ENCODE assay signal across 8 cellular contexts in genomic region chr12:41277019-41277770, GRCh38.
DNase-seq lines count a peak whose midpoint lies in the region; ATAC-seq and TF ChIP-seq lines count a peak whose summit lies in the region.

No MANE protein-coding gene starts in this region.

- no peaks in the 10 kb centered on the region for H3K36me3 ChIP-seq in body of pancreas (replicated peaks in 1 of 2; ENCODE audit: insufficient read depth in 1 of 2, low read depth in 2 of 2)

- H3K27me3 ChIP-seq in body of pancreas = no peaks in the 10 kb centered on the region

- H3K9me3 ChIP-seq in body of pancreas = no peaks in the 10 kb centered on the region

- 17 to 20% methylated on average over 14 of the region's 14 CpGs for WGBS in body of pancreas, 2 donors

- no peak overlapping the region for H3K27ac ChIP-seq in body of pancreas

- intact Hi-C loops in body of pancreas (cut with DNase I) = no loop called here

- H3K4me1 ChIP-seq in body of pancreas = peaks cover 5% of the 10 kb centered on the region

- no peak overlapping the region for H3K4me3 ChIP-seq in body of pancreas

- DNase-seq in activated CD4-positive, alpha-beta T cell treated with anti-CD3 and anti-CD28 coated beads for 48 hours = peak; percentile 15
- DNase-seq in activated CD4-positive, alpha-beta T cell treated with anti-CD3 and anti-CD28 coated beads, Interleukin-2, amount 50 U/mL, for 4 hours = no peak
- DNase-seq in HCEC 1CT (peak; percentile 34), NCI-H2171 treated with DMSO at 0.1 percent for 48 hours (lab: John Stamatoyannopoulos, UW) (peak; percentile 80), body of pancreas (peak in 2 of 4 donors; percentile 11 to 19), left kidney (ENCODE audit: low read depth, low spot score) (peak; percentile 74)

- ATAC-seq in body of pancreas (no peak), GM18517 (IDR thresholded peaks at IDR 0.05; ENCODE audit: unreplicated experiment) (no peak), HG03457 (IDR thresholded peaks at IDR 0.05; ENCODE audit: unreplicated experiment) (no peak)

- TF ChIP-seq POLR2A in body of pancreas (IDR thresholded peaks at IDR 0.05) = no peak

- peak in 6 of 7 experiments; percentile 37 to 66 (median 58) for TF ChIP-seq CTCF in body of pancreas (IDR thresholded peaks at IDR 0.05)

Comparison
In these comparisons a context has a peak if more than half of its experiments do, and no peak if none do; other contexts are left out.
1. DNase-seq: peak in activated CD4-positive, alpha-beta T cell treated with anti-CD3 and anti-CD28 coated beads for 48 hours (single experiment), HCEC 1CT (single experiment), NCI-H2171 treated with DMSO at 0.1 percent for 48 hours (single experiment) and left kidney (single experiment); none in activated CD4-positive, alpha-beta T cell treated with anti-CD3 and anti-CD28 coated beads, Interleukin-2, amount 50 U/mL, for 4 hours (0 of 2).